Comparison of ENCODE assay signal across 16 cellular contexts in genomic region chr17:44738214-44738906, GRCh38. TPM values are rescaled to one million over a fixed set of nuclear protein-coding genes. Genes with fewer than 3 reads are reported as not detected.
A peak's percentile ranks its signal among the peaks of the same experiment; 100 is the strongest.
DNase-seq lines count a peak whose midpoint lies in the region; ATAC-seq and TF ChIP-seq lines count a peak whose summit lies in the region.
"Had no signal": no experiment of that assay in that cellular context is flagged by ENCODE, and none has a peak within 500 bp of the region (broad histone marks: within the 10 kb centered on the region; RNA-seq: fewer than 3 reads in every experiment).

No MANE protein-coding gene starts in this region.

- H3K4me1 Mint-ChIP-seq in activated CD8-positive, alpha-beta T cell treated with anti-CD3 and anti-CD28 coated beads for 36 hours (ENCODE audit: low read depth): no peaks in the 10 kb centered on the region
- no peaks in the 10 kb centered on the region for H3K4me1 Mint-ChIP-seq in activated CD8-positive, alpha-beta T cell treated with anti-CD3 and anti-CD28 coated beads, Interleukin-2, amount 10 ng/mL, durations not matched to agents 7 days and 5 days (ENCODE audit: low read depth)

- peaks cover 58% of the 10 kb centered on the region for H3K36me3 ChIP-seq in HUES64 (ENCODE audit: insufficient read depth, low read length)

- DNase-seq in activated CD8-positive, alpha-beta T cell treated with anti-CD3 and anti-CD28 coated beads for 36 hours: no peak
- DNase-seq in activated CD8-positive, alpha-beta T cell treated with anti-CD3 and anti-CD28 coated beads, Interleukin-2, amount 10 ng/mL, durations not matched to agents 7 days and 5 days: no peak
- peak; percentile 64 for DNase-seq in epithelial cell of proximal tubule (ENCODE audit: low read depth)
- DNase-seq in stimulated activated naive CD8-positive, alpha-beta T cell treated with anti-CD3 and anti-CD28 coated beads, Interleukin-15, Interleukin-2, amounts not matched to agents 100 U/mL and 50 U/mL, for 24 hours: no peak
- DNase-seq in stimulated activated CD4-positive, alpha-beta T cell treated with anti-CD3 and anti-CD28 coated beads, Interleukin-4, amount 100 ng/mL, for 4 hours: no peak
- DNase-seq in globus pallidus (ENCODE audit: low spot score): no peak
- DNase-seq: activated CD4-positive, alpha-beta T cell treated with anti-CD3 and anti-CD28 coated beads for 1 hour; activated T-cell treated with anti-CD3 and anti-CD28 coated beads, Interleukin-2, amount 50 U/mL, for 48 hours; heart left ventricle; Kasumi-1; NCI-H1930; nucleus accumbens had no signal

- POLR2A ChIA-PET in activated CD8-positive, alpha-beta T cell treated with anti-CD3 and anti-CD28 coated beads for 36 hours (lab: Charles Lee): no interaction called here
- POLR2A ChIA-PET in activated CD8-positive, alpha-beta T cell treated with anti-CD3 and anti-CD28 coated beads, Interleukin-2, amount 10 ng/mL, durations not matched to agents 7 days and 5 days (lab: Charles Lee): no interaction called here

- TF ChIP-seq CTCF in activated CD8-positive, alpha-beta T cell treated with anti-CD3 and anti-CD28 coated beads for 36 hours (IDR thresholded peaks at IDR 0.05): no peak
- TF ChIP-seq CTCF in epithelial cell of proximal tubule (conservative IDR thresholded peaks at IDR 0.05; ENCODE audit: low read depth, low read length): no peak

- no peaks in the 10 kb centered on the region for H3K27me3 Mint-ChIP-seq in activated CD8-positive, alpha-beta T cell treated with anti-CD3 and anti-CD28 coated beads for 36 hours
- no peaks in the 10 kb centered on the region for H3K27me3 Mint-ChIP-seq in activated CD8-positive, alpha-beta T cell treated with anti-CD3 and anti-CD28 coated beads, Interleukin-2, amount 10 ng/mL, durations not matched to agents 7 days and 5 days (ENCODE audit: low read depth)

- H3K9ac ChIP-seq in HUES64 (ENCODE audit: low read depth, low read length): 0 out of 2 replicates have a peak overlapping the region, but pooled peaks have one; percentile 40

- WGBS in HUES64: 82% methylated on average over 3 of the region's 3 CpGs

- H3K36me3 Mint-ChIP-seq in activated CD8-positive, alpha-beta T cell treated with anti-CD3 and anti-CD28 coated beads for 36 hours (ENCODE audit: low read depth): peaks cover 13% of the 10 kb centered on the region
- H3K36me3 Mint-ChIP-seq in activated CD8-positive, alpha-beta T cell treated with anti-CD3 and anti-CD28 coated beads, Interleukin-2, amount 10 ng/mL, durations not matched to agents 7 days and 5 days (ENCODE audit: low read depth): peaks cover 44% of the 10 kb centered on the region

- peak; percentile 49 for ATAC-seq in activated CD8-positive, alpha-beta T cell treated with anti-CD3 and anti-CD28 coated beads for 36 hours
- no peak for ATAC-seq in activated CD8-positive, alpha-beta T cell treated with anti-CD3 and anti-CD28 coated beads, Interleukin-2, amount 10 ng/mL, durations not matched to agents 7 days and 5 days
- ATAC-seq in stimulated activated naive CD8-positive, alpha-beta T cell treated with anti-CD3 and anti-CD28 coated beads, Interleukin-15, Interleukin-2, amounts not matched to agents 100 U/mL and 50 U/mL, for 24 hours: peak; percentile 43
- no peak for ATAC-seq in GM18909 (IDR thresholded peaks at IDR 0.05; ENCODE audit: poor library complexity, unreplicated experiment)
- ATAC-seq: heart left ventricle had no signal

- no peaks in the 10 kb centered on the region for H3K9me3 Mint-ChIP-seq in activated CD8-positive, alpha-beta T cell treated with anti-CD3 and anti-CD28 coated beads for 36 hours
- no peaks in the 10 kb centered on the region for H3K9me3 Mint-ChIP-seq in activated CD8-positive, alpha-beta T cell treated with anti-CD3 and anti-CD28 coated beads, Interleukin-2, amount 10 ng/mL, durations not matched to agents 7 days and 5 days (ENCODE audit: insufficient read depth)

- CTCF ChIA-PET in activated CD8-positive, alpha-beta T cell treated with anti-CD3 and anti-CD28 coated beads for 36 hours (lab: Charles Lee): interaction anchor here (1.3 kb wide), 1 partner anchor 38 kb away, joined by 3 read pairs; no protein-coding TSS in a partner anchor
- CTCF ChIA-PET in activated CD8-positive, alpha-beta T cell treated with anti-CD3 and anti-CD28 coated beads, Interleukin-2, amount 10 ng/mL, durations not matched to agents 7 days and 5 days (lab: Charles Lee): no interaction called here

- H3K27ac Mint-ChIP-seq in activated CD8-positive, alpha-beta T cell treated with anti-CD3 and anti-CD28 coated beads for 36 hours: no peak overlapping the region
- H3K27ac Mint-ChIP-seq in activated CD8-positive, alpha-beta T cell treated with anti-CD3 and anti-CD28 coated beads, Interleukin-2, amount 10 ng/mL, durations not matched to agents 7 days and 5 days: no peak overlapping the region

- no peak overlapping the region for H3K4me3 ChIP-seq in HUES64 (ENCODE audit: low read length)
- no peak overlapping the region for H3K4me3 ChIP-seq in epithelial cell of proximal tubule (ENCODE audit: low read depth, low read length)
- H3K4me3 ChIP-seq: A549, heart left ventricle, lung had no signal

- H3K27me3 ChIP-seq in HUES64 (ENCODE audit: insufficient read depth, low read length): no peaks in the 10 kb centered on the region
- H3K27me3 ChIP-seq: heart left ventricle had no signal

- intact Hi-C loops in activated CD8-positive, alpha-beta T cell treated with anti-CD3 and anti-CD28 coated beads for 36 hours (cut with micrococcal nuclease): no loop called here

- no peak overlapping the region for H3K4me3 Mint-ChIP-seq in activated CD8-positive, alpha-beta T cell treated with anti-CD3 and anti-CD28 coated beads for 36 hours
- no peak overlapping the region for H3K4me3 Mint-ChIP-seq in activated CD8-positive, alpha-beta T cell treated with anti-CD3 and anti-CD28 coated beads, Interleukin-2, amount 10 ng/mL, durations not matched to agents 7 days and 5 days

- no peaks in the 10 kb centered on the region for H3K9me3 ChIP-seq in HUES64 (ENCODE audit: insufficient read depth, low read depth, low read length)
- H3K9me3 ChIP-seq: A549, heart left ventricle had no signal

- peak overlapping the region; percentile 9; the same call in 1 of the 2 replicates for H3K27ac ChIP-seq in HUES64 (ENCODE audit: low read depth, low read length)
- H3K27ac ChIP-seq: A549, heart left ventricle had no signal

- H3K4me1 ChIP-seq in HUES64 (ENCODE audit: insufficient read depth, low read length): peaks cover 12% of the 10 kb centered on the region
- H3K4me1 ChIP-seq: A549, heart left ventricle had no signal

RNA-seq across cellular contexts. Expression of gene ADAM11, which starts 20.4 kb away (rescaled TPM):
- under 1 TPM; 0.07 to 0.27 TPM for total RNA-seq in activated CD8-positive, alpha-beta T cell treated with anti-CD3 and anti-CD28 coated beads for 36 hours
- total RNA-seq in activated CD8-positive, alpha-beta T cell treated with anti-CD3 and anti-CD28 coated beads, Interleukin-2, amount 10 ng/mL, durations not matched to agents 7 days and 5 days: under 1 TPM; 0.24 to 0.39 TPM
- 2.1 TPM for polyA plus RNA-seq in HUES64 (2013, experiment 1 of 2)
- polyA plus RNA-seq in HUES64 (2013, experiment 2 of 2): 1.8 TPM
- 0.06 and 0.36 TPM in 2 replicates for total RNA-seq in epithelial cell of proximal tubule

RNA-seq across cellular contexts. Expression of gene DBF4B, which starts 29.9 kb away (rescaled TPM):
- total RNA-seq in activated CD8-positive, alpha-beta T cell treated with anti-CD3 and anti-CD28 coated beads for 36 hours: 10 to 100 TPM; 23.3 to 25.5 TPM
- 10 to 100 TPM; 35.1 to 36.4 TPM for total RNA-seq in activated CD8-positive, alpha-beta T cell treated with anti-CD3 and anti-CD28 coated beads, Interleukin-2, amount 10 ng/mL, durations not matched to agents 7 days and 5 days
- polyA plus RNA-seq in HUES64 (2013, experiment 1 of 2): 14.2 TPM
- 15.9 TPM for polyA plus RNA-seq in HUES64 (2013, experiment 2 of 2)
- total RNA-seq in epithelial cell of proximal tubule: 12.2 and 16.1 TPM in 2 replicates

RNA-seq across cellular contexts. Expression of gene CCDC43, which starts 48.8 kb away (rescaled TPM):
- total RNA-seq in activated CD8-positive, alpha-beta T cell treated with anti-CD3 and anti-CD28 coated beads for 36 hours: 10 to 100 TPM; 29.6 to 34.5 TPM
- total RNA-seq in activated CD8-positive, alpha-beta T cell treated with anti-CD3 and anti-CD28 coated beads, Interleukin-2, amount 10 ng/mL, durations not matched to agents 7 days and 5 days: 10 to 100 TPM; 24.0 to 26.3 TPM
- 24.9 TPM for polyA plus RNA-seq in HUES64 (2013, experiment 1 of 2)
- 25.2 TPM for polyA plus RNA-seq in HUES64 (2013, experiment 2 of 2)
- total RNA-seq in epithelial cell of proximal tubule: 26.3 and 37.4 TPM in 2 replicates

Comparison
In these comparisons a context has a peak if more than half of its experiments do, and no peak if none do; other contexts are left out.
1. ATAC-seq: peak in activated CD8-positive, alpha-beta T cell treated with anti-CD3 and anti-CD28 coated beads for 36 hours (single experiment) and stimulated activated naive CD8-positive, alpha-beta T cell treated with anti-CD3 and anti-CD28 coated beads, Interleukin-15, Interleukin-2, amounts not matched to agents 100 U/mL and 50 U/mL, for 24 hours (single experiment); none in activated CD8-positive, alpha-beta T cell treated with anti-CD3 and anti-CD28 coated beads, Interleukin-2, amount 10 ng/mL, durations not matched to agents 7 days and 5 days (single experiment) and GM18909 (single experiment).